ENCODE assay signal across 41 cellular contexts in genomic region chr14:64932231-64932630, GRCh38. TPM values are rescaled to one million over a fixed set of nuclear protein-coding genes. Genes with fewer than 3 reads are reported as not detected.
"Had no signal": no experiment of that assay in that cellular context is flagged by ENCODE, and none has a peak within 500 bp of the region (broad histone marks: within the 10 kb centered on the region; RNA-seq: fewer than 3 reads in every experiment).

No MANE protein-coding gene starts in this region.

- H3K27me3 Mint-ChIP-seq: activated CD4-positive, alpha-beta memory T cell treated with anti-CD3 and anti-CD28 coated beads, Interleukin-2, amount 10 ng/mL, durations not matched to agents 7 days and 5 days; activated CD4-positive, alpha-beta T cell treated with anti-CD3 and anti-CD28 coated beads, Interleukin-2, amount 10 ng/mL, durations not matched to agents 7 days and 5 days; activated CD8-positive, alpha-beta memory T cell treated with anti-CD3 and anti-CD28 coated beads, Interleukin-2, amount 10 ng/mL, durations not matched to agents 7 days and 5 days; activated naive CD8-positive, alpha-beta T cell treated with anti-CD3 and anti-CD28 coated beads for 36 hours; brain; effector memory CD8-positive, alpha-beta T cell; stimulated activated memory B cell treated with anti-CD40 and anti-IgM and Interleukin-4, amounts not matched to agents 10 μg/mL and 1 μg/mL and 100 μg/mL, for 72 hours had no signal

- H3K4me2 ChIP-seq: smooth muscle cell had no signal

- H3K27ac ChIP-seq: cardiac muscle cell, neutrophil, stomach, suprapubic skin had no signal

- H3K27ac Mint-ChIP-seq: activated CD4-positive, alpha-beta memory T cell treated with anti-CD3 and anti-CD28 coated beads, Interleukin-2, amount 10 ng/mL, durations not matched to agents 7 days and 5 days; activated CD4-positive, alpha-beta T cell treated with anti-CD3 and anti-CD28 coated beads, Interleukin-2, amount 10 ng/mL, durations not matched to agents 7 days and 5 days; activated CD8-positive, alpha-beta memory T cell treated with anti-CD3 and anti-CD28 coated beads, Interleukin-2, amount 10 ng/mL, durations not matched to agents 7 days and 5 days; activated naive CD8-positive, alpha-beta T cell treated with anti-CD3 and anti-CD28 coated beads for 36 hours; activated T-helper 2 cell treated with anti-CD3 and anti-CD28 coated beads, Interferon-gamma antibody, Interleukin-2, Interleukin-4, amounts not matched to agents 10 μg/mL and 5 μg/mL and 100 μg/mL, durations not matched to agents 14 hours and 24 hours and 36 hours; effector memory CD8-positive, alpha-beta T cell; nephron progenitor cell; stimulated activated memory B cell treated with anti-CD40 and anti-IgM and Interleukin-4, amounts not matched to agents 10 μg/mL and 1 μg/mL and 100 μg/mL, for 72 hours; WTC11 had no signal

- H3K4me3 ChIP-seq: ascending aorta, cardiac muscle cell, lung, smooth muscle cell, stomach, suprapubic skin, tibial artery had no signal

- H3K4me1 Mint-ChIP-seq: WTC11 had no signal

- H3K9me3 ChIP-seq: ascending aorta, neutrophil, stomach, suprapubic skin, tibial artery had no signal

- H3K4me3 Mint-ChIP-seq: activated CD4-positive, alpha-beta memory T cell treated with anti-CD3 and anti-CD28 coated beads, Interleukin-2, amount 10 ng/mL, durations not matched to agents 7 days and 5 days; activated CD4-positive, alpha-beta T cell treated with anti-CD3 and anti-CD28 coated beads, Interleukin-2, amount 10 ng/mL, durations not matched to agents 7 days and 5 days; activated CD8-positive, alpha-beta memory T cell treated with anti-CD3 and anti-CD28 coated beads, Interleukin-2, amount 10 ng/mL, durations not matched to agents 7 days and 5 days; activated naive CD8-positive, alpha-beta T cell treated with anti-CD3 and anti-CD28 coated beads for 36 hours; brain; effector memory CD8-positive, alpha-beta T cell; immature natural killer cell; nephron progenitor cell; stimulated activated memory B cell treated with anti-CD40 and anti-IgM and Interleukin-4, amounts not matched to agents 10 μg/mL and 1 μg/mL and 100 μg/mL, for 72 hours; WTC11 had no signal

- H3K27me3 ChIP-seq: ascending aorta, cardiac muscle cell, neutrophil, stomach, suprapubic skin, tibial artery had no signal

- ATAC-seq: activated CD8-positive, alpha-beta memory T cell treated with anti-CD3 and anti-CD28 coated beads, Interleukin-2, amount 10 ng/mL, durations not matched to agents 7 days and 5 days; effector memory CD8-positive, alpha-beta T cell; left colon; stimulated activated memory B cell treated with anti-CD40 and anti-IgM and Interleukin-4, amounts not matched to agents 10 μg/mL and 1 μg/mL and 100 μg/mL, for 72 hours; WTC11 had no signal

- DNase-seq: activated CD4-positive, alpha-beta memory T cell treated with anti-CD3 and anti-CD28 coated beads, Interleukin-2, amount 10 ng/mL, durations not matched to agents 7 days and 5 days; activated CD4-positive, alpha-beta T cell treated with anti-CD3 and anti-CD28 coated beads for 1 hour; activated CD4-positive, alpha-beta T cell treated with anti-CD3 and anti-CD28 coated beads, Interleukin-2, amount 10 ng/mL, durations not matched to agents 7 days and 5 days; activated CD8-positive, alpha-beta memory T cell treated with anti-CD3 and anti-CD28 coated beads, Interleukin-2, amount 10 ng/mL, durations not matched to agents 7 days and 5 days; activated naive CD8-positive, alpha-beta T cell treated with anti-CD3 and anti-CD28 coated beads for 36 hours; activated T-cell treated with anti-CD3 and anti-CD28 coated beads, Interleukin-2, amount 50 U/mL, for 48 hours; cerebellar nuclear complex; cortex of kidney; effector memory CD8-positive, alpha-beta T cell; head of caudate nucleus; hypothalamus; immature natural killer cell; kidney; left colon; mesendoderm; nephron progenitor cell; retina; stimulated activated CD4-positive, alpha-beta T cell treated with anti-CD3 and anti-CD28 coated beads, Interleukin-1b, Interleukin-23, amount 100 ng/mL, for 48 hours; stimulated activated CD4-positive, alpha-beta T cell treated with anti-CD3 and anti-CD28 coated beads, Interleukin-4, amount 100 ng/mL, for 4 hours; stimulated activated CD8-positive, alpha-beta memory T cell treated with anti-CD3 and anti-CD28 coated beads, Interleukin-4, amount 100 ng/mL, for 48 hours; stomach; SW 1271; T-helper 2 cell; tibial artery had no signal

- H3K9me3 Mint-ChIP-seq: activated CD4-positive, alpha-beta memory T cell treated with anti-CD3 and anti-CD28 coated beads, Interleukin-2, amount 10 ng/mL, durations not matched to agents 7 days and 5 days; activated CD4-positive, alpha-beta T cell treated with anti-CD3 and anti-CD28 coated beads, Interleukin-2, amount 10 ng/mL, durations not matched to agents 7 days and 5 days; activated naive CD8-positive, alpha-beta T cell treated with anti-CD3 and anti-CD28 coated beads for 36 hours; activated T-helper 2 cell treated with anti-CD3 and anti-CD28 coated beads, Interferon-gamma antibody, Interleukin-2, Interleukin-4, amounts not matched to agents 10 μg/mL and 5 μg/mL and 100 μg/mL, durations not matched to agents 14 hours and 24 hours and 36 hours; brain; effector memory CD8-positive, alpha-beta T cell; immature natural killer cell; nephron progenitor cell; stimulated activated memory B cell treated with anti-CD40 and anti-IgM and Interleukin-4, amounts not matched to agents 10 μg/mL and 1 μg/mL and 100 μg/mL, for 72 hours; WTC11 had no signal

RNA-seq across cellular contexts. Expression of gene GPX2, which starts 10.3 kb away (rescaled TPM):
- total RNA-seq: activated CD4-positive, alpha-beta memory T cell treated with anti-CD3 and anti-CD28 coated beads, Interleukin-2, amount 10 ng/mL, durations not matched to agents 7 days and 5 days; activated CD4-positive, alpha-beta T cell treated with anti-CD3 and anti-CD28 coated beads, Interleukin-2, amount 10 ng/mL, durations not matched to agents 7 days and 5 days; activated CD8-positive, alpha-beta memory T cell treated with anti-CD3 and anti-CD28 coated beads, Interleukin-2, amount 10 ng/mL, durations not matched to agents 7 days and 5 days; activated naive CD8-positive, alpha-beta T cell treated with anti-CD3 and anti-CD28 coated beads for 36 hours; activated T-helper 2 cell treated with anti-CD3 and anti-CD28 coated beads, Interferon-gamma antibody, Interleukin-2, Interleukin-4, amounts not matched to agents 10 μg/mL and 5 μg/mL and 100 μg/mL, durations not matched to agents 14 hours and 24 hours and 36 hours; ascending aorta; cardiac muscle cell; endothelial cell of umbilical vein; fibroblast of lung; fibroblast of villous mesenchyme; mononuclear cell; myocyte; osteocyte; posterior vena cava had no signal
- polyA plus RNA-seq: cardiac muscle cell, endothelial cell of umbilical vein, fibroblast of lung, immature natural killer cell had no signal

RNA-seq across cellular contexts. Expression of gene SPTB, which starts 52.5 kb away (rescaled TPM):
- total RNA-seq: activated CD4-positive, alpha-beta T cell treated with anti-CD3 and anti-CD28 coated beads, Interleukin-2, amount 10 ng/mL, durations not matched to agents 7 days and 5 days; activated CD8-positive, alpha-beta memory T cell treated with anti-CD3 and anti-CD28 coated beads, Interleukin-2, amount 10 ng/mL, durations not matched to agents 7 days and 5 days; fibroblast of lung had no signal
- polyA plus RNA-seq: fibroblast of lung had no signal
